ENCODE assay signal across 1 cellular context in the genomic region with DNA sequence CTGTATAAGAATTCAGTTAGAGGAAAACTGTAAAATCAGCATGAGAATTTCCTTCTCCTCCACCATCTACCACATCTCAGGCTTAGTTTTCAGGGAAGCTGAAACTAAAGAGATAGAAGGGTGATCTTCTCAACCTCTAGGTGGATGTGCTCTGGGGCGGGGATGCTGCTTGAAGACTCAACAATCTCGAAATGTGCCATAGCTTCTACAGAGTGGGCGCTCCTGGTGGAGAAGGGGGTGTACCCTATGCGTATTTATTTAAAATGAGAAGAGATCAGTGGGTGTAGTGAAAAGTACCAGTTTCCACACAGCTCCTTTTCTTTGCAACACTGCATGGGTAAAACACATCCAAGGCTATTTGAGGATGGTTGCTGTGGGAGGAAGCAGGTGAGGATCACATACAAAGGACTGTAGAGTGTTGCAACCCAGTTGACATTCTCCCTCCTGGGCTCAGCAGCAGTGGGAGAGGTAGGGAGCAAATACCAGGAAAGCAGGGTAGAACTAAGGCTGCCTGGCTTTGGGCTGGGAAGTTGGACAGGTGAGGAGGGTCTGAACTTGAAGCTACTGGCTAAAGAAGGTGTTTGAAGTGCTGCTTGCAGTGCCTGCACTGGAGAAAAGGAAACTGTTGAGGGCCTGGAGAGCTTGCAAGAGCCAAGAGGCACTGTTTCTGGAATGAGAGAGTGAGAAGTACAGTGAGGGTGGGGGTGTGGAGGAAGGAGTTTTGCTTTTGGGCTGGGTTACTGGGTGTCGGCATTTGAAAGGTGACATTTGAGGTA.
TF ChIP-seq lines count a peak whose summit lies in the region.

No MANE protein-coding gene starts in this region.

TF ChIP-seq in GM23338, 12 proteins besides CTCF, POLR2A, EP300 and RAD21 (continued from another document):
- TF ChIP-seq, protein P1, sequence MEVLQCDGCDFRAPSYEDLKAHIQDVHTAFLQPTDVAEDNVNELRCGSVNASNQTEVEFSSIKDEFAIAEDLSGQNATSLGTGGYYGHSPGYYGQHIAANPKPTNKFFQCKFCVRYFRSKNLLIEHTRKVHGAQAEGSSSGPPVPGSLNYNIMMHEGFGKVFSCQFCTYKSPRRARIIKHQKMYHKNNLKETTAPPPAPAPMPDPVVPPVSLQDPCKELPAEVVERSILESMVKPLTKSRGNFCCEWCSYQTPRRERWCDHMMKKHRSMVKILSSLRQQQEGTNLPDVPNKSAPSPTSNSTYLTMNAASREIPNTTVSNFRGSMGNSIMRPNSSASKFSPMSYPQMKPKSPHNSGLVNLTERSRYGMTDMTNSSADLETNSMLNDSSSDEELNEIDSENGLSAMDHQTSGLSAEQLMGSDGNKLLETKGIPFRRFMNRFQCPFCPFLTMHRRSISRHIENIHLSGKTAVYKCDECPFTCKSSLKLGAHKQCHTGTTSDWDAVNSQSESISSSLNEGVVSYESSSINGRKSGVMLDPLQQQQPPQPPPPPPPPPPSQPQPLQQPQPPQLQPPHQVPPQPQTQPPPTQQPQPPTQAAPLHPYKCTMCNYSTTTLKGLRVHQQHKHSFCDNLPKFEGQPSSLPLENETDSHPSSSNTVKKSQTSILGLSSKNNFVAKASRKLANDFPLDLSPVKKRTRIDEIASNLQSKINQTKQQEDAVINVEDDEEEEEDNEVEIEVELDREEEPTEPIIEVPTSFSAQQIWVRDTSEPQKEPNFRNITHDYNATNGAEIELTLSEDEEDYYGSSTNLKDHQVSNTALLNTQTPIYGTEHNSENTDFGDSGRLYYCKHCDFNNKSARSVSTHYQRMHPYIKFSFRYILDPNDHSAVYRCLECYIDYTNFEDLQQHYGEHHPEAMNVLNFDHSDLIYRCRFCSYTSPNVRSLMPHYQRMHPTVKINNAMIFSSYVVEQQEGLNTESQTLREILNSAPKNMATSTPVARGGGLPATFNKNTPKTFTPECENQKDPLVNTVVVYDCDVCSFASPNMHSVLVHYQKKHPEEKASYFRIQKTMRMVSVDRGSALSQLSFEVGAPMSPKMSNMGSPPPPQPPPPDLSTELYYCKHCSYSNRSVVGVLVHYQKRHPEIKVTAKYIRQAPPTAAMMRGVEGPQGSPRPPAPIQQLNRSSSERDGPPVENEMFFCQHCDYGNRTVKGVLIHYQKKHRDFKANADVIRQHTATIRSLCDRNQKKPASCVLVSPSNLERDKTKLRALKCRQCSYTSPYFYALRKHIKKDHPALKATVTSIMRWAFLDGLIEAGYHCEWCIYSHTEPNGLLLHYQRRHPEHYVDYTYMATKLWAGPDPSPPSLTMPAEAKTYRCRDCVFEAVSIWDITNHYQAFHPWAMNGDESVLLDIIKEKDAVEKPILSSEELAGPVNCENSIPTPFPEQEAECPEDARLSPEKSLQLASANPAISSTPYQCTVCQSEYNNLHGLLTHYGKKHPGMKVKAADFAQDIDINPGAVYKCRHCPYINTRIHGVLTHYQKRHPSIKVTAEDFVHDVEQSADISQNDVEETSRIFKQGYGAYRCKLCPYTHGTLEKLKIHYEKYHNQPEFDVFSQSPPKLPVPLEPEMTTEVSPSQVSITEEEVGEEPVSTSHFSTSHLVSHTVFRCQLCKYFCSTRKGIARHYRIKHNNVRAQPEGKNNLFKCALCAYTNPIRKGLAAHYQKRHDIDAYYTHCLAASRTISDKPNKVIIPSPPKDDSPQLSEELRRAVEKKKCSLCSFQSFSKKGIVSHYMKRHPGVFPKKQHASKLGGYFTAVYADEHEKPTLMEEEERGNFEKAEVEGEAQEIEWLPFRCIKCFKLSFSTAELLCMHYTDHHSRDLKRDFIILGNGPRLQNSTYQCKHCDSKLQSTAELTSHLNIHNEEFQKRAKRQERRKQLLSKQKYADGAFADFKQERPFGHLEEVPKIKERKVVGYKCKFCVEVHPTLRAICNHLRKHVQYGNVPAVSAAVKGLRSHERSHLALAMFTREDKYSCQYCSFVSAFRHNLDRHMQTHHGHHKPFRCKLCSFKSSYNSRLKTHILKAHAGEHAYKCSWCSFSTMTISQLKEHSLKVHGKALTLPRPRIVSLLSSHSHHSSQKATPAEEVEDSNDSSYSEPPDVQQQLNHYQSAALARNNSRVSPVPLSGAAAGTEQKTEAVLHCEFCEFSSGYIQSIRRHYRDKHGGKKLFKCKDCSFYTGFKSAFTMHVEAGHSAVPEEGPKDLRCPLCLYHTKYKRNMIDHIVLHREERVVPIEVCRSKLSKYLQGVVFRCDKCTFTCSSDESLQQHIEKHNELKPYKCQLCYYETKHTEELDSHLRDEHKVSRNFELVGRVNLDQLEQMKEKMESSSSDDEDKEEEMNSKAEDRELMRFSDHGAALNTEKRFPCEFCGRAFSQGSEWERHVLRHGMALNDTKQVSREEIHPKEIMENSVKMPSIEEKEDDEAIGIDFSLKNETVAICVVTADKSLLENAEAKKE (CRISPR knock-in tag; IDR thresholded peaks at IDR 0.05), result no peak
- TF ChIP-seq EZH2 (IDR thresholded peaks at IDR 0.05; ENCODE audit: low read depth, unreplicated experiment) (no peak), EZH2phosphoT487 (IDR thresholded peaks at IDR 0.05; ENCODE audit: unreplicated experiment) (no peak), CREB1 (CRISPR knock-in tag; IDR thresholded peaks at IDR 0.05; ENCODE audit: low read depth) (no peak), ZNF114 (CRISPR knock-in tag; IDR thresholded peaks at IDR 0.05) (no peak), JUNB (IDR thresholded peaks at IDR 0.05; ENCODE audit: unreplicated experiment) (no peak), POLR2AphosphoS5 (IDR thresholded peaks at IDR 0.05; ENCODE audit: low read depth) (no peak), NANOG (IDR thresholded peaks at IDR 0.05; ENCODE audit: borderline replicate concordance) (no peak), STAT1 (IDR thresholded peaks at IDR 0.05; ENCODE audit: unreplicated experiment) (no peak)
- TF ChIP-seq, protein P2, sequence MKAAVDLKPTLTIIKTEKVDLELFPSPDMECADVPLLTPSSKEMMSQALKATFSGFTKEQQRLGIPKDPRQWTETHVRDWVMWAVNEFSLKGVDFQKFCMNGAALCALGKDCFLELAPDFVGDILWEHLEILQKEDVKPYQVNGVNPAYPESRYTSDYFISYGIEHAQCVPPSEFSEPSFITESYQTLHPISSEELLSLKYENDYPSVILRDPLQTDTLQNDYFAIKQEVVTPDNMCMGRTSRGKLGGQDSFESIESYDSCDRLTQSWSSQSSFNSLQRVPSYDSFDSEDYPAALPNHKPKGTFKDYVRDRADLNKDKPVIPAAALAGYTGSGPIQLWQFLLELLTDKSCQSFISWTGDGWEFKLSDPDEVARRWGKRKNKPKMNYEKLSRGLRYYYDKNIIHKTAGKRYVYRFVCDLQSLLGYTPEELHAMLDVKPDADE (IDR thresholded peaks at IDR 0.05), result no peak
